ENCODE assay signal across 27 cellular contexts in genomic region chr16:66678314-66678713, GRCh38.
"Had no signal": no experiment of that assay in that cellular context is flagged by ENCODE, and none has a peak within 500 bp of the region (broad histone marks: within the 10 kb centered on the region; RNA-seq: fewer than 3 reads in every experiment).

No MANE protein-coding gene starts in this region.

- H3K27ac Mint-ChIP-seq: activated CD8-positive, alpha-beta T cell treated with anti-CD3 and anti-CD28 coated beads for 36 hours; activated T-helper 2 cell treated with anti-CD3 and anti-CD28 coated beads, Interferon-gamma antibody, Interleukin-2, Interleukin-4, amounts not matched to agents 10 μg/mL and 5 μg/mL and 100 μg/mL, durations not matched to agents 14 hours and 24 hours and 36 hours; natural killer cell treated with Interleukin-12 subunit alpha and Interleukin-12 subunit beta and Interleukin-15 and Interleukin-18, amount 100 ng/mL, for 72 hours; progenitor cell of endocrine pancreas; stimulated activated memory B cell treated with anti-CD40 and anti-IgM and Interleukin-4, amounts not matched to agents 10 μg/mL and 1 μg/mL and 100 μg/mL, for 72 hours; stimulated activated naive CD8-positive, alpha-beta T cell treated with anti-CD3 and anti-CD28 coated beads, Interleukin-15, amount 100 ng/mL, for 72 hours; T-helper 1 cell treated with Interleukin-12 subunit alpha and Interleukin-12 subunit beta and Interleukin-4 antibody, amounts not matched to agents 30 μg/mL and 1 μg/mL, for 36 hours had no signal

- H3K4me3 ChIP-seq: heart right ventricle, left lung, lung, mucosa of descending colon, upper lobe of left lung, vagina had no signal

- H3K4me1 ChIP-seq: heart right ventricle, left lung, upper lobe of left lung had no signal

- H3K4me1 Mint-ChIP-seq: stimulated activated memory B cell treated with anti-CD40 and anti-IgM and Interleukin-4, amounts not matched to agents 10 μg/mL and 1 μg/mL and 100 μg/mL, for 72 hours; stimulated activated naive CD8-positive, alpha-beta T cell treated with anti-CD3 and anti-CD28 coated beads, Interleukin-15, amount 100 ng/mL, for 72 hours had no signal

- H3K9me3 Mint-ChIP-seq: activated CD8-positive, alpha-beta T cell treated with anti-CD3 and anti-CD28 coated beads for 36 hours; activated naive CD4-positive, alpha-beta T cell treated with anti-CD3 and anti-CD28 coated beads, Interleukin-2, amount 50 U/mL, for 72 hours; activated T-helper 2 cell treated with anti-CD3 and anti-CD28 coated beads, Interferon-gamma antibody, Interleukin-2, Interleukin-4, amounts not matched to agents 10 μg/mL and 5 μg/mL and 100 μg/mL, durations not matched to agents 14 hours and 24 hours and 36 hours; natural killer cell treated with Interleukin-12 subunit alpha and Interleukin-12 subunit beta and Interleukin-15 and Interleukin-18, amount 100 ng/mL, for 72 hours; stimulated activated memory B cell treated with anti-CD40 and anti-IgM and Interleukin-4, amounts not matched to agents 10 μg/mL and 1 μg/mL and 100 μg/mL, for 72 hours; stimulated activated naive CD8-positive, alpha-beta T cell treated with anti-CD3 and anti-CD28 coated beads, Interleukin-15, amount 100 ng/mL, for 72 hours; T-helper 1 cell treated with Interleukin-12 subunit alpha and Interleukin-12 subunit beta and Interleukin-4 antibody, amounts not matched to agents 30 μg/mL and 1 μg/mL, for 36 hours had no signal

- H3K27me3 ChIP-seq: foreskin keratinocyte, heart right ventricle, left lung, upper lobe of left lung, vagina had no signal

- H3K36me3 ChIP-seq: vagina had no signal

- H3K27ac ChIP-seq: foreskin keratinocyte, heart right ventricle, left lung, upper lobe of left lung, vagina had no signal

- H3K4me3 Mint-ChIP-seq: activated CD8-positive, alpha-beta T cell treated with anti-CD3 and anti-CD28 coated beads for 36 hours; natural killer cell treated with Interleukin-12 subunit alpha and Interleukin-12 subunit beta and Interleukin-15 and Interleukin-18, amount 100 ng/mL, for 72 hours; stimulated activated memory B cell treated with anti-CD40 and anti-IgM and Interleukin-4, amounts not matched to agents 10 μg/mL and 1 μg/mL and 100 μg/mL, for 72 hours; stimulated activated naive CD8-positive, alpha-beta T cell treated with anti-CD3 and anti-CD28 coated beads, Interleukin-15, amount 100 ng/mL, for 72 hours; T-helper 1 cell treated with Interleukin-12 subunit alpha and Interleukin-12 subunit beta and Interleukin-4 antibody, amounts not matched to agents 30 μg/mL and 1 μg/mL, for 36 hours had no signal

- H3K27me3 Mint-ChIP-seq: activated CD8-positive, alpha-beta T cell treated with anti-CD3 and anti-CD28 coated beads for 36 hours; natural killer cell treated with Interleukin-12 subunit alpha and Interleukin-12 subunit beta and Interleukin-15 and Interleukin-18, amount 100 ng/mL, for 72 hours; progenitor cell of endocrine pancreas; stimulated activated memory B cell treated with anti-CD40 and anti-IgM and Interleukin-4, amounts not matched to agents 10 μg/mL and 1 μg/mL and 100 μg/mL, for 72 hours; stimulated activated naive CD8-positive, alpha-beta T cell treated with anti-CD3 and anti-CD28 coated beads, Interleukin-15, amount 100 ng/mL, for 72 hours had no signal

- FAIRE-seq: endothelial cell of umbilical vein, small intestine had no signal

- ATAC-seq: activated CD8-positive, alpha-beta T cell treated with anti-CD3 and anti-CD28 coated beads for 36 hours; activated naive CD4-positive, alpha-beta T cell treated with anti-CD3 and anti-CD28 coated beads, Interleukin-2, amount 50 U/mL, for 72 hours; foreskin keratinocyte; heart right ventricle; left lung; mucosa of descending colon; natural killer cell treated with Interleukin-12 subunit alpha and Interleukin-12 subunit beta and Interleukin-15 and Interleukin-18, amount 100 ng/mL, for 72 hours; sciatic nerve; stimulated activated memory B cell treated with anti-CD40 and anti-IgM and Interleukin-4, amounts not matched to agents 10 μg/mL and 1 μg/mL and 100 μg/mL, for 72 hours; stimulated activated naive CD8-positive, alpha-beta T cell treated with anti-CD3 and anti-CD28 coated beads, Interleukin-15, amount 100 ng/mL, for 72 hours had no signal

- DNase-seq: activated CD4-positive, alpha-beta T cell treated with anti-CD3 and anti-CD28 coated beads for 1 hour; activated CD4-positive, alpha-beta T cell treated with anti-CD3 and anti-CD28 coated beads, Interleukin-2, amount 50 U/mL, for 1 hour; activated CD8-positive, alpha-beta T cell treated with anti-CD3 and anti-CD28 coated beads for 36 hours; activated T-cell treated with anti-CD3 and anti-CD28 coated beads, Interleukin-2, amount 50 U/mL, for 48 hours; central memory CD4-positive, alpha-beta T cell; foreskin keratinocyte; heart right ventricle; left lung; mucosa of descending colon; small intestine; stimulated activated CD4-positive, alpha-beta T cell treated with anti-CD3 and anti-CD28 coated beads, Interleukin-4, amount 100 ng/mL, for 4 hours; stimulated activated CD8-positive, alpha-beta memory T cell treated with anti-CD3 and anti-CD28 coated beads, Interleukin-4, amount 100 ng/mL, for 48 hours; stimulated activated naive CD8-positive, alpha-beta T cell treated with anti-CD3 and anti-CD28 coated beads, Interleukin-15, amount 100 ng/mL, for 72 hours; substantia nigra; SW 1271; T1000; upper lobe of left lung had no signal

- H3K9me3 ChIP-seq: heart right ventricle, left lung, mucosa of descending colon, upper lobe of left lung, vagina had no signal

- H3K36me3 Mint-ChIP-seq: activated naive CD4-positive, alpha-beta T cell treated with anti-CD3 and anti-CD28 coated beads, Interleukin-2, amount 50 U/mL, for 72 hours; natural killer cell treated with Interleukin-12 subunit alpha and Interleukin-12 subunit beta and Interleukin-15 and Interleukin-18, amount 100 ng/mL, for 72 hours; stimulated activated memory B cell treated with anti-CD40 and anti-IgM and Interleukin-4, amounts not matched to agents 10 μg/mL and 1 μg/mL and 100 μg/mL, for 72 hours had no signal
